3 cellular contexts compared by ENCODE assay signal in genomic region chr1:186403632-186404031, GRCh38.
TF ChIP-seq lines count a peak whose summit lies in the region.

No MANE protein-coding gene starts in this region.

TF ChIP-seq in HCT116, 20 proteins besides CTCF, POLR2A, EP300 and RAD21:
- TF ChIP-seq EZH2 (IDR thresholded peaks at IDR 0.05) = no peak
- no peak for TF ChIP-seq SRF (IDR thresholded peaks at IDR 0.05; ENCODE audit: low read depth)
- TF ChIP-seq EGR1 (IDR thresholded peaks at IDR 0.05; ENCODE audit: low read depth) = no peak
- TF ChIP-seq EZH2phosphoT487 (IDR thresholded peaks at IDR 0.05; ENCODE audit: borderline replicate concordance) = no peak
- TF ChIP-seq, protein P1, sequence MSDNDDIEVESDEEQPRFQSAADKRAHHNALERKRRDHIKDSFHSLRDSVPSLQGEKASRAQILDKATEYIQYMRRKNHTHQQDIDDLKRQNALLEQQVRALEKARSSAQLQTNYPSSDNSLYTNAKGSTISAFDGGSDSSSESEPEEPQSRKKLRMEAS (IDR thresholded peaks at IDR 0.05) = no peak
- TF ChIP-seq, protein P2, sequence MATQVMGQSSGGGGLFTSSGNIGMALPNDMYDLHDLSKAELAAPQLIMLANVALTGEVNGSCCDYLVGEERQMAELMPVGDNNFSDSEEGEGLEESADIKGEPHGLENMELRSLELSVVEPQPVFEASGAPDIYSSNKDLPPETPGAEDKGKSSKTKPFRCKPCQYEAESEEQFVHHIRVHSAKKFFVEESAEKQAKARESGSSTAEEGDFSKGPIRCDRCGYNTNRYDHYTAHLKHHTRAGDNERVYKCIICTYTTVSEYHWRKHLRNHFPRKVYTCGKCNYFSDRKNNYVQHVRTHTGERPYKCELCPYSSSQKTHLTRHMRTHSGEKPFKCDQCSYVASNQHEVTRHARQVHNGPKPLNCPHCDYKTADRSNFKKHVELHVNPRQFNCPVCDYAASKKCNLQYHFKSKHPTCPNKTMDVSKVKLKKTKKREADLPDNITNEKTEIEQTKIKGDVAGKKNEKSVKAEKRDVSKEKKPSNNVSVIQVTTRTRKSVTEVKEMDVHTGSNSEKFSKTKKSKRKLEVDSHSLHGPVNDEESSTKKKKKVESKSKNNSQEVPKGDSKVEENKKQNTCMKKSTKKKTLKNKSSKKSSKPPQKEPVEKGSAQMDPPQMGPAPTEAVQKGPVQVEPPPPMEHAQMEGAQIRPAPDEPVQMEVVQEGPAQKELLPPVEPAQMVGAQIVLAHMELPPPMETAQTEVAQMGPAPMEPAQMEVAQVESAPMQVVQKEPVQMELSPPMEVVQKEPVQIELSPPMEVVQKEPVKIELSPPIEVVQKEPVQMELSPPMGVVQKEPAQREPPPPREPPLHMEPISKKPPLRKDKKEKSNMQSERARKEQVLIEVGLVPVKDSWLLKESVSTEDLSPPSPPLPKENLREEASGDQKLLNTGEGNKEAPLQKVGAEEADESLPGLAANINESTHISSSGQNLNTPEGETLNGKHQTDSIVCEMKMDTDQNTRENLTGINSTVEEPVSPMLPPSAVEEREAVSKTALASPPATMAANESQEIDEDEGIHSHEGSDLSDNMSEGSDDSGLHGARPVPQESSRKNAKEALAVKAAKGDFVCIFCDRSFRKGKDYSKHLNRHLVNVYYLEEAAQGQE (IDR thresholded peaks at IDR 0.05; ENCODE audit: low read depth) = no peak
- no peak for TF ChIP-seq YY1 (IDR thresholded peaks at IDR 0.05; ENCODE audit: extremely low read depth, insufficient replicate concordance, low read depth, low read length)

TF ChIP-seq in endothelial cell of umbilical vein, 7 proteins besides CTCF, POLR2A, EP300 and RAD21:
- TF ChIP-seq MYC (IDR thresholded peaks at IDR 0.05; ENCODE audit: low read depth, low read length) (no peak), GATA2 (IDR thresholded peaks at IDR 0.05; ENCODE audit: insufficient read depth, insufficient read length, low read depth, low read length) (no peak), EZH2 (IDR thresholded peaks at IDR 0.05; ENCODE audit: borderline replicate concordance, low read depth, low read length, severe bottlenecking) (no peak), FOS (IDR thresholded peaks at IDR 0.05; ENCODE audit: borderline replicate concordance, insufficient read depth, low read length) (no peak), JUN (IDR thresholded peaks at IDR 0.05; ENCODE audit: borderline replicate concordance, insufficient read depth, insufficient read length, low read depth) (no peak), POLR2AphosphoS5 (IDR thresholded peaks at IDR 0.05; ENCODE audit: insufficient read depth, low read depth, low read length) (no peak)
- TF ChIP-seq, protein P1 (IDR thresholded peaks at IDR 0.05; ENCODE audit: insufficient read depth, insufficient read length) = no peak

TF ChIP-seq in SK-N-SH, 30 proteins besides CTCF, POLR2A, EP300 and RAD21:
- TF ChIP-seq ZBTB33 (IDR thresholded peaks at IDR 0.05; ENCODE audit: borderline replicate concordance, low read depth) = no peak
- TF ChIP-seq CHD2 (IDR thresholded peaks at IDR 0.05; ENCODE audit: low read length, partially characterized antibody) = no peak
- TF ChIP-seq GATA2 (CRISPR knock-in tag; IDR thresholded peaks at IDR 0.05) = no peak
- TF ChIP-seq, protein P2 (IDR thresholded peaks at IDR 0.05; ENCODE audit: low read depth, low read length) = no peak
- TF ChIP-seq RCOR1 (IDR thresholded peaks at IDR 0.05; ENCODE audit: low read length) = no peak
- TF ChIP-seq ELF1 (IDR thresholded peaks at IDR 0.05) = no peak
- TF ChIP-seq TEAD4 (IDR thresholded peaks at IDR 0.05; ENCODE audit: borderline replicate concordance, insufficient read depth) = no peak
- TF ChIP-seq USF1 (IDR thresholded peaks at IDR 0.05; ENCODE audit: borderline replicate concordance, low read depth) = no peak
- no peak for TF ChIP-seq SIN3A (IDR thresholded peaks at IDR 0.05; ENCODE audit: borderline replicate concordance, low read depth, low read length)
- TF ChIP-seq RFX5 (IDR thresholded peaks at IDR 0.05; ENCODE audit: low read length) = no peak
- TF ChIP-seq, protein P1 (IDR thresholded peaks at IDR 0.05; ENCODE audit: low read depth) = no peak
- TF ChIP-seq MEF2A (IDR thresholded peaks at IDR 0.05; ENCODE audit: borderline replicate concordance, low read depth) = no peak
- TF ChIP-seq SMC3 (IDR thresholded peaks at IDR 0.05; ENCODE audit: low read depth, low read length) = no peak
- no peak for TF ChIP-seq TAF1 (IDR thresholded peaks at IDR 0.05; ENCODE audit: borderline replicate concordance, low read depth, low read length)
- TF ChIP-seq NRF1 (IDR thresholded peaks at IDR 0.05; ENCODE audit: low read depth, low read length) = no peak
- no peak for TF ChIP-seq MXI1 (IDR thresholded peaks at IDR 0.05; ENCODE audit: low read depth, low read length)
- TF ChIP-seq TCF12 (IDR thresholded peaks at IDR 0.05) = no peak
TF ChIP-seq in SK-N-SH: peak in this region for 0.
